ENCODE assay signal across 8 cellular contexts in genomic region chr5:50958852-50959457, GRCh38.
DNase-seq lines count a peak whose midpoint lies in the region; ATAC-seq and TF ChIP-seq lines count a peak whose summit lies in the region.

No MANE protein-coding gene starts in this region.

- H3K36me3 ChIP-seq in heart left ventricle (no peaks in the 10 kb centered on the region), Peyer's patch (no peaks in the 10 kb centered on the region)

- H3K27me3 ChIP-seq in heart left ventricle (peaks cover 11 to 64% (median 15%) of the 10 kb centered on the region in 9 donors), HL-60 (ENCODE audit: insufficient read depth, poor library complexity, severe bottlenecking) (peaks cover 1% of the 10 kb centered on the region), Peyer's patch (peaks cover 0 to 8% of the 10 kb centered on the region in 2 donors)

- H3K9me3 ChIP-seq in heart left ventricle (no peaks in the 10 kb centered on the region), Peyer's patch (no peaks in the 10 kb centered on the region), T-helper 17 cell (ENCODE audit: control insufficient read depth, low read length, poor library complexity, severe bottlenecking) (no peaks in the 10 kb centered on the region)

- no peaks in the 10 kb centered on the region for H3K9me3 Mint-ChIP-seq in activated T-helper 2 cell treated with anti-CD3 and anti-CD28 coated beads, Interferon-gamma antibody, Interleukin-2, Interleukin-4, amounts not matched to agents 10 μg/mL and 5 μg/mL and 100 μg/mL, durations not matched to agents 14 hours and 24 hours and 36 hours

- peaks cover 0 to 11% (median 9%) of the 10 kb centered on the region in 12 donors for H3K4me1 ChIP-seq in heart left ventricle
- H3K4me1 ChIP-seq in Peyer's patch = peaks cover 0 to 11% (median 2%) of the 10 kb centered on the region in 4 donors

- H3K4me3 Mint-ChIP-seq in activated T-helper 2 cell treated with anti-CD3 and anti-CD28 coated beads, Interferon-gamma antibody, Interleukin-2, Interleukin-4, amounts not matched to agents 10 μg/mL and 5 μg/mL and 100 μg/mL, durations not matched to agents 14 hours and 24 hours and 36 hours (ENCODE audit: low read depth) = no peak overlapping the region
- H3K4me3 Mint-ChIP-seq in T-helper 17 cell = no peak overlapping the region

- TF ChIP-seq CTCF in heart left ventricle (IDR thresholded peaks at IDR 0.05) = peak; percentile 35 to 68 (median 54)
- TF ChIP-seq CTCF in HL-60 (IDR thresholded peaks at IDR 0.05; ENCODE audit: insufficient read depth, low read length) = peak; percentile 29
- TF ChIP-seq CTCF in Peyer's patch (IDR thresholded peaks at IDR 0.05) = peak in 4 of 6 experiments; percentile 35 to 74 (median 70)

- TF ChIP-seq POLR2A in heart left ventricle (IDR thresholded peaks at IDR 0.05) (no peak), Peyer's patch (IDR thresholded peaks at IDR 0.05) (no peak)

- 27 to 34% (median 30%) methylated on average over 5 of the region's 5 CpGs for WGBS in heart left ventricle, 4 donors

- ATAC-seq in heart left ventricle (no peak), left ventricle myocardium superior (no peak), T-helper 17 cell (no peak)

- no peaks in the 10 kb centered on the region for H3K36me3 Mint-ChIP-seq in activated T-helper 2 cell treated with anti-CD3 and anti-CD28 coated beads, Interferon-gamma antibody, Interleukin-2, Interleukin-4, amounts not matched to agents 10 μg/mL and 5 μg/mL and 100 μg/mL, durations not matched to agents 14 hours and 24 hours and 36 hours (ENCODE audit: low read depth)
- no peaks in the 10 kb centered on the region for H3K36me3 Mint-ChIP-seq in T-helper 17 cell (ENCODE audit: low read depth)

- no peak overlapping the region for H3K27ac Mint-ChIP-seq in activated T-helper 2 cell treated with anti-CD3 and anti-CD28 coated beads, Interferon-gamma antibody, Interleukin-2, Interleukin-4, amounts not matched to agents 10 μg/mL and 5 μg/mL and 100 μg/mL, durations not matched to agents 14 hours and 24 hours and 36 hours
- H3K27ac Mint-ChIP-seq in T-helper 17 cell = no peak overlapping the region

- H3K27me3 Mint-ChIP-seq in activated T-helper 2 cell treated with anti-CD3 and anti-CD28 coated beads, Interferon-gamma antibody, Interleukin-2, Interleukin-4, amounts not matched to agents 10 μg/mL and 5 μg/mL and 100 μg/mL, durations not matched to agents 14 hours and 24 hours and 36 hours (ENCODE audit: low read depth) = peaks cover 12% of the 10 kb centered on the region
- H3K27me3 Mint-ChIP-seq in T-helper 17 cell = peaks cover 69% of the 10 kb centered on the region

- peaks cover 6% of the 10 kb centered on the region for H3K4me1 Mint-ChIP-seq in activated T-helper 2 cell treated with anti-CD3 and anti-CD28 coated beads, Interferon-gamma antibody, Interleukin-2, Interleukin-4, amounts not matched to agents 10 μg/mL and 5 μg/mL and 100 μg/mL, durations not matched to agents 14 hours and 24 hours and 36 hours (ENCODE audit: low read depth)
- peaks cover 9% of the 10 kb centered on the region for H3K4me1 Mint-ChIP-seq in T-helper 17 cell

- H3K27ac ChIP-seq in heart left ventricle = no peak overlapping the region
- no peak overlapping the region for H3K27ac ChIP-seq in HL-60 (replicated peaks)
- H3K27ac ChIP-seq in Peyer's patch = no peak overlapping the region

- DNase-seq in heart left ventricle (no peak), left ventricle myocardium superior (no peak), HL-60 (ENCODE audit: low read depth in 1 of 2, low spot score in 1 of 2) (peak in 1 of 2 experiments; percentile 15), Peyer's patch (peak in 2 of 3 donors; percentile 19 to 65), fibroblast of peridontal ligament (ENCODE audit: extremely low read depth) (peak; percentile 42), skeletal muscle cell (ENCODE audit: low read depth) (peak; percentile 3), T-helper 17 cell (no peak)
- no peak for DNase-seq in activated T-helper 2 cell treated with anti-CD3 and anti-CD28 coated beads, Interferon-gamma antibody, Interleukin-2, Interleukin-4, amounts not matched to agents 10 μg/mL and 5 μg/mL and 100 μg/mL, durations not matched to agents 14 hours and 24 hours and 36 hours (ENCODE audit: low spot score)

- H3K4me3 ChIP-seq in heart left ventricle (no peak overlapping the region), HL-60 (replicated peaks; ENCODE audit: insufficient read depth, low read length) (no peak overlapping the region), Peyer's patch (no peak overlapping the region), skeletal muscle cell (ENCODE audit: low read depth, low read length) (no peak overlapping the region)

- intact Hi-C loops in heart left ventricle (cut with DNase I) = loop anchor here in 4 of 10 donors (2.0 to 5.0 kb wide), 4 partner anchors 1048 to 1698 kb away; no protein-coding TSS in a partner anchor
- intact Hi-C loops in left ventricle myocardium superior (cut with micrococcal nuclease) = loop anchor here (10.0 kb wide), 2 partner anchors 1046 to 1696 kb away; no protein-coding TSS in a partner anchor
- intact Hi-C loops in activated T-helper 2 cell treated with anti-CD3 and anti-CD28 coated beads, Interferon-gamma antibody, Interleukin-2, Interleukin-4, amounts not matched to agents 10 μg/mL and 5 μg/mL and 100 μg/mL, durations not matched to agents 14 hours and 24 hours and 36 hours (cut with micrococcal nuclease) = loop anchor here (5.0 kb wide), 1 partner anchor 1398 kb away; no protein-coding TSS in a partner anchor

Comparison
In these comparisons a context has a peak if more than half of its experiments do, and no peak if none do; other contexts are left out.
1. DNase-seq: peak in Peyer's patch (2 of 3), fibroblast of peridontal ligament (single experiment) and skeletal muscle cell (single experiment); none in heart left ventricle (0 of 5), left ventricle myocardium superior (single experiment), activated T-helper 2 cell treated with anti-CD3 and anti-CD28 coated beads, Interferon-gamma antibody, Interleukin-2, Interleukin-4, amounts not matched to agents 10 μg/mL and 5 μg/mL and 100 μg/mL, durations not matched to agents 14 hours and 24 hours and 36 hours (single experiment) and T-helper 17 cell (0 of 3).
2. Peak in every context shown above with its lines, with median percentiles within 50 percentile points of each other: CTCF ChIP-seq.